ENCODE assay signal across 14 cellular contexts in genomic region chr2:27798476-27798875, GRCh38. TPM values are rescaled to one million over a fixed set of nuclear protein-coding genes. Genes with fewer than 3 reads are reported as not detected.
DNase-seq lines count a peak whose midpoint lies in the region; ATAC-seq and TF ChIP-seq lines count a peak whose summit lies in the region.
"Had no signal": no experiment of that assay in that cellular context is flagged by ENCODE, and none has a peak within 500 bp of the region (broad histone marks: within the 10 kb centered on the region; RNA-seq: fewer than 3 reads in every experiment).

No MANE protein-coding gene starts in this region.

- H3K27ac Mint-ChIP-seq in Calu3 (ENCODE audit: unreplicated experiment): peak overlapping the region; percentile 67
- H3K27ac Mint-ChIP-seq: activated CD8-positive, alpha-beta T cell treated with anti-CD3 and anti-CD28 coated beads for 36 hours; CD4-positive, alpha-beta T cell had no signal

- CTCF ChIA-PET in Calu3 (lab: Charles Lee): interaction anchor here (0.6 to 1.0 kb wide), 4 partner anchors 11 to 1750 kb away, joined by 3 to 4 read pairs (median 4); no protein-coding TSS in a partner anchor
- CTCF ChIA-PET in Panc1 (lab: Charles Lee): no interaction called here

- H3K27ac ChIP-seq in Panc1 (ENCODE audit: low read length) (peak overlapping the region; percentile 48), hepatocyte (peak overlapping the region; percentile 88), smooth muscle cell (ENCODE audit: low read depth) (peak overlapping the region; percentile 93)

- no peak overlapping the region for H3K4me2 ChIP-seq in hepatocyte
- H3K4me2 ChIP-seq in smooth muscle cell: peak overlapping the region; percentile 36

- H3K4me1 ChIP-seq in Panc1 (ENCODE audit: control insufficient read depth, insufficient read depth, low read length) (peaks cover 5% of the 10 kb centered on the region), hepatocyte (ENCODE audit: insufficient read depth) (peaks cover 8% of the 10 kb centered on the region), smooth muscle cell (ENCODE audit: low read depth) (no peaks in the 10 kb centered on the region)

- no peaks in the 10 kb centered on the region for H3K27me3 Mint-ChIP-seq in Calu3 (ENCODE audit: unreplicated experiment)
- H3K27me3 Mint-ChIP-seq: activated CD8-positive, alpha-beta T cell treated with anti-CD3 and anti-CD28 coated beads for 36 hours; CD4-positive, alpha-beta T cell; IgD-negative memory B cell had no signal

- H3K79me2 ChIP-seq in hepatocyte (no peaks in the 10 kb centered on the region), smooth muscle cell (ENCODE audit: low read depth) (no peaks in the 10 kb centered on the region)

- H3K4me1 Mint-ChIP-seq in Calu3 (ENCODE audit: low read depth, unreplicated experiment): peaks cover 60% of the 10 kb centered on the region
- H3K4me1 Mint-ChIP-seq: endodermal cell had no signal

- no peak for ATAC-seq in Panc1
- no peak for ATAC-seq in sciatic nerve
- ATAC-seq: activated CD8-positive, alpha-beta T cell treated with anti-CD3 and anti-CD28 coated beads for 36 hours had no signal

- no peak for TF ChIP-seq CTCF in Calu3 (IDR thresholded peaks at IDR 0.05; ENCODE audit: unreplicated experiment)
- no peak for TF ChIP-seq CTCF in Panc1 (IDR thresholded peaks at IDR 0.05)
- TF ChIP-seq CTCF in hepatocyte (IDR thresholded peaks at IDR 0.05; ENCODE audit: poor library complexity): no peak
- no peak for TF ChIP-seq CTCF in smooth muscle cell (IDR thresholded peaks at IDR 0.05; ENCODE audit: borderline replicate concordance, insufficient read depth, poor library complexity, severe bottlenecking)

- no peaks in the 10 kb centered on the region for H3K9me3 Mint-ChIP-seq in Calu3 (ENCODE audit: low read depth, unreplicated experiment)
- H3K9me3 Mint-ChIP-seq: activated CD8-positive, alpha-beta T cell treated with anti-CD3 and anti-CD28 coated beads for 36 hours; CD4-positive, alpha-beta T cell; endodermal cell; IgD-negative memory B cell had no signal

- H4K20me1 ChIP-seq in hepatocyte (ENCODE audit: insufficient read depth, poor library complexity, severe bottlenecking): no peaks in the 10 kb centered on the region
- H4K20me1 ChIP-seq in smooth muscle cell (ENCODE audit: low read depth): no peaks in the 10 kb centered on the region

- peaks cover 10% of the 10 kb centered on the region for H3F3A ChIP-seq in smooth muscle cell (ENCODE audit: low read depth)

- BruUV-seq in Calu3 (replicated peaks; lab: Mats Ljungman, UMichigan) (TSS peak; percentile 87), Panc1 (replicated peaks; lab: Mats Ljungman, UMichigan) (no TSS peak)

- POLR2A ChIA-PET in Panc1 (lab: Charles Lee): no interaction called here

- H3K36me3 ChIP-seq in Panc1 (ENCODE audit: control insufficient read depth, insufficient read depth, low read length): no peaks in the 10 kb centered on the region
- H3K36me3 ChIP-seq in hepatocyte (replicated peaks; ENCODE audit: insufficient read depth, low read depth): no peaks in the 10 kb centered on the region
- H3K36me3 ChIP-seq in smooth muscle cell (ENCODE audit: low read depth): no peaks in the 10 kb centered on the region
- no peaks in the 10 kb centered on the region for H3K36me3 ChIP-seq in MG63

- H3K4me3 Mint-ChIP-seq in Calu3 (ENCODE audit: low read depth, unreplicated experiment): no peak overlapping the region
- H3K4me3 Mint-ChIP-seq: activated CD8-positive, alpha-beta T cell treated with anti-CD3 and anti-CD28 coated beads for 36 hours; CD4-positive, alpha-beta T cell; endodermal cell; IgD-negative memory B cell had no signal

- H2AFZ ChIP-seq in hepatocyte: no peak overlapping the region
- H2AFZ ChIP-seq in smooth muscle cell (ENCODE audit: low read depth): no peak overlapping the region

- in situ Hi-C loops in Panc1 (cut with HindIII; ENCODE audit: low pct_unique_long_range_greater_than_20kb, low sequenced_read_pairs): no loop called here

- intact Hi-C loops in Calu3 (cut with micrococcal nuclease; ENCODE audit: unreplicated experiment) (loop anchor here (10.0 kb wide), 1 partner anchor 126 kb away; no protein-coding TSS in a partner anchor), Panc1 (cut with micrococcal nuclease; ENCODE audit: unreplicated experiment) (no loop called here), sciatic nerve (cut with DNase I) (no loop called here)

- WGBS in hepatocyte (ENCODE audit: low lambda C conversion rate, missing lambda C conversion rate): 98% methylated on average over 7 of the region's 7 CpGs
- 97% methylated on average over 7 of the region's 7 CpGs for WGBS in smooth muscle cell (ENCODE audit: low lambda C conversion rate)

- H3K9me3 ChIP-seq in Panc1 (ENCODE audit: control insufficient read depth, insufficient read depth, low read depth, low read length): no peaks in the 10 kb centered on the region
- H3K9me3 ChIP-seq in hepatocyte (ENCODE audit: low read depth): no peaks in the 10 kb centered on the region
- H3K9me3 ChIP-seq in smooth muscle cell (replicated peaks; ENCODE audit: low read depth): no peaks in the 10 kb centered on the region
- no peaks in the 10 kb centered on the region for H3K9me3 ChIP-seq in MG63

- peak overlapping the region; percentile 75 for H3K9ac ChIP-seq in smooth muscle cell (ENCODE audit: low read depth)

- no peaks in the 10 kb centered on the region for H3K9me2 ChIP-seq in hepatocyte (replicated peaks; ENCODE audit: insufficient read depth)

- peaks cover 6% of the 10 kb centered on the region for H3K36me3 Mint-ChIP-seq in Calu3 (ENCODE audit: insufficient read depth, unreplicated experiment)

- H3K27me3 ChIP-seq in Panc1 (ENCODE audit: control insufficient read depth, insufficient read depth, low read length) (no peaks in the 10 kb centered on the region), hepatocyte (no peaks in the 10 kb centered on the region), smooth muscle cell (ENCODE audit: low read depth) (no peaks in the 10 kb centered on the region), MG63 (no peaks in the 10 kb centered on the region)

- no peak for DNase-seq in Calu3
- DNase-seq in Panc1 (ENCODE audit: low read depth, low spot score): no peak
- no peak for DNase-seq in hepatocyte (ENCODE audit: low spot score)
- DNase-seq in smooth muscle cell (lab: John Stamatoyannopoulos, UW; ENCODE audit: unreplicated experiment): no peak
- no peak for DNase-seq in sciatic nerve (ENCODE audit: low spot score)
- no peak for DNase-seq in Ammon's horn (ENCODE audit: low spot score)
- DNase-seq in MG63: no peak
- DNase-seq in GM19238 (ENCODE audit: insufficient read length, low spot score): no peak
- DNase-seq: activated CD8-positive, alpha-beta T cell treated with anti-CD3 and anti-CD28 coated beads for 36 hours; CD4-positive, alpha-beta T cell; NCI-H1436; stimulated activated CD8-positive, alpha-beta memory T cell treated with anti-CD3 and anti-CD28 coated beads, Interleukin-4, amount 100 ng/mL, for 48 hours had no signal

- H3K4me3 ChIP-seq in Panc1 (ENCODE audit: low read depth in 2 of 2, low read length in 2 of 2) (no peak overlapping the region), hepatocyte (no peak overlapping the region), smooth muscle cell (no peak overlapping the region), MG63 (no peak overlapping the region)

RNA-seq across cellular contexts. Expression of gene MRPL33, which starts 27.0 kb away (rescaled TPM):
- 75.8 and 82.9 TPM in 2 replicates for total RNA-seq in Calu3 (2022)
- total RNA-seq in Panc1 (2021; ENCODE audit: unreplicated experiment): 61.6 TPM
- 51.7 TPM for polyA plus RNA-seq in Panc1 (2012; ENCODE audit: insufficient read length)
- total RNA-seq in hepatocyte: 148 and 206 TPM in 2 replicates
- polyA plus RNA-seq in hepatocyte: 311 and 315 TPM in 2 replicates
- total RNA-seq in smooth muscle cell: 94.5 and 142 TPM in 2 replicates
- 192 and 193 TPM in 2 replicates for polyA plus RNA-seq in smooth muscle cell
- 70.5 TPM for total RNA-seq in sciatic nerve
- 166 and 232 TPM in 2 replicates for total RNA-seq in MG63 (2014; rRNA removed; shearing (Covaris generic); ENCODE audit: low replicate concordance)
